6 cellular contexts compared by ENCODE assay signal in genomic region chr17:42120161-42121065, GRCh38.
DNase-seq lines count a peak whose midpoint lies in the region; ATAC-seq and TF ChIP-seq lines count a peak whose summit lies in the region.

No MANE protein-coding gene starts in this region.

- peak overlapping the region; percentile 23; the same call in 1 of the 2 replicates for H3K27ac ChIP-seq in DOHH2 (ENCODE audit: low read depth, low read length)
- H3K27ac ChIP-seq in OCI-LY1 (ENCODE audit: low read depth, low read length, poor library complexity, severe bottlenecking), result peak overlapping the region; percentile 64
- H3K27ac ChIP-seq in subcutaneous abdominal adipose tissue (ENCODE audit: low read depth, low read length), result peak overlapping the region; percentile 42

- peak; percentile 63 for DNase-seq in germinal center (ENCODE audit: low spot score)
- no peak for DNase-seq in epidermal melanocyte (ENCODE audit: insufficient read length, low spot score)

- no peak for ATAC-seq in GM21529 (IDR thresholded peaks at IDR 0.05; ENCODE audit: unreplicated experiment)

- H3K4me2 ChIP-seq in DOHH2 (ENCODE audit: low read length), result peak overlapping the region; percentile 90
- H3K4me2 ChIP-seq in OCI-LY1 (ENCODE audit: low read length), result peak overlapping the region; percentile 99

- peaks cover 35% of the 10 kb centered on the region for H3K4me1 ChIP-seq in DOHH2 (ENCODE audit: control insufficient read depth, low read length)
- peaks cover 43% of the 10 kb centered on the region for H3K4me1 ChIP-seq in OCI-LY1 (ENCODE audit: insufficient read depth, low read length, severe bottlenecking)
- peaks cover 0 to 32% (median 18%) of the 10 kb centered on the region in 5 donors for H3K4me1 ChIP-seq in subcutaneous abdominal adipose tissue (ENCODE audit: control insufficient read depth in 5 of 5, insufficient read depth in 5 of 5, low read length in 5 of 5)

- H3K9me3 ChIP-seq in DOHH2 (ENCODE audit: control insufficient read depth, insufficient read depth, low read length), result no peaks in the 10 kb centered on the region
- H3K9me3 ChIP-seq in OCI-LY1 (ENCODE audit: low read length), result no peaks in the 10 kb centered on the region
- no peaks in the 10 kb centered on the region for H3K9me3 ChIP-seq in subcutaneous abdominal adipose tissue (ENCODE audit: control insufficient read depth in 5 of 5, low read length in 5 of 5)

- H3F3A ChIP-seq in DOHH2 (ENCODE audit: control insufficient read depth, insufficient read depth) (peaks cover 2% of the 10 kb centered on the region), OCI-LY1 (ENCODE audit: insufficient read depth, low read length) (no peaks in the 10 kb centered on the region)

- H4K20me1 ChIP-seq in DOHH2 (ENCODE audit: control insufficient read depth, insufficient read depth, low read depth, low read length), result no peaks in the 10 kb centered on the region
- no peaks in the 10 kb centered on the region for H4K20me1 ChIP-seq in OCI-LY1 (ENCODE audit: insufficient read depth, low read length)

- H3K9me2 ChIP-seq in DOHH2 (replicated peaks; ENCODE audit: control insufficient read depth, low read length) (no peaks in the 10 kb centered on the region), OCI-LY1 (ENCODE audit: low read depth, low read length) (no peaks in the 10 kb centered on the region)

- peak overlapping the region; percentile 93 for H3K9ac ChIP-seq in OCI-LY1 (ENCODE audit: low read length)
- H3K9ac ChIP-seq in subcutaneous abdominal adipose tissue (ENCODE audit: low read length in 5 of 5), result no peak overlapping the region

- H3K27me3 ChIP-seq in DOHH2 (ENCODE audit: control insufficient read depth, low read length), result no peaks in the 10 kb centered on the region
- H3K27me3 ChIP-seq in OCI-LY1 (ENCODE audit: insufficient read depth, low read length), result no peaks in the 10 kb centered on the region
- H3K27me3 ChIP-seq in subcutaneous abdominal adipose tissue (ENCODE audit: control insufficient read depth in 5 of 5, insufficient read depth in 4 of 5, low read length in 5 of 5), result no peaks in the 10 kb centered on the region

- H3K4me3 ChIP-seq in DOHH2 (ENCODE audit: low read length), result peak overlapping the region; percentile 82
- peak overlapping the region; percentile 83 for H3K4me3 ChIP-seq in OCI-LY1 (ENCODE audit: low read depth, low read length, poor library complexity, severe bottlenecking)
- peak overlapping the region; percentile 2 to 58 (median 32) for H3K4me3 ChIP-seq in subcutaneous abdominal adipose tissue (ENCODE audit: low read depth in 1 of 5, low read length in 5 of 5)

- H3K36me3 ChIP-seq in DOHH2 (ENCODE audit: control insufficient read depth, low read length) (peaks cover 50% of the 10 kb centered on the region), OCI-LY1 (ENCODE audit: insufficient read depth, low read length) (peaks cover 30% of the 10 kb centered on the region), subcutaneous abdominal adipose tissue (ENCODE audit: control insufficient read depth in 5 of 5, insufficient read depth in 5 of 5, low read length in 5 of 5) (peaks cover 0 to 43% (median 20%) of the 10 kb centered on the region in 5 donors)

- TF ChIP-seq CTCF in DOHH2 (IDR thresholded peaks at IDR 0.05; ENCODE audit: low read depth, low read length, poor library complexity, severe bottlenecking) (no peak), OCI-LY1 (IDR thresholded peaks at IDR 0.05; ENCODE audit: low read length) (no peak)

- H3K79me2 ChIP-seq in DOHH2 (ENCODE audit: control insufficient read depth, low read length), result peaks cover 6% of the 10 kb centered on the region
- H3K79me2 ChIP-seq in OCI-LY1 (ENCODE audit: insufficient read depth, low read length), result no peaks in the 10 kb centered on the region

- H2AFZ ChIP-seq in OCI-LY1 (ENCODE audit: low read length), result no peak overlapping the region

Comparison
In these comparisons a context has a peak if more than half of its experiments do, and no peak if none do; other contexts are left out.
1. H3K4me3 ChIP-seq: peak in every context shown above with its lines; median percentile 83 in OCI-LY1; 82 in DOHH2; 32 in subcutaneous abdominal adipose tissue.